16 cellular contexts compared by ENCODE assay signal in the genomic region with DNA sequence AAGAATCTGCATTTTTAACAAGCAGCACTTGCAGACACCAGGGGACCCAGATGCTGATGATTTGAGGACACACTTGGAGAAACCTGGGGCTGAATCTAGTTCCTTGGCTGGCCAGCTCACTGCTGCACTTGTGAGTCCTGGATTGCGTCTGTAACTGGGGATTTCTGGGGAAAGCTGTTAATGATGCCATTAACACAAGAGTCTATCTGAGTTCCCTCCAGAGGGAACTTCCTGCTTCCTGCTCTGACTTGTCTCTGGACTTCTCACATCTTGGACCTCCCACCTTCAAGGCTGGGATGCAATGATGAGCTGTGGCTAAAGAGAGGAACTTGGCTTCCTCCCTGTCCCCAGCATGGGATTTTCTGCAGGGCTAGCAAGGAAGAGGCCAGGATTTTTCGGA.
"Had no signal": no experiment of that assay in that cellular context is flagged by ENCODE, and none has a peak within 500 bp of the region (broad histone marks: within the 10 kb centered on the region; RNA-seq: fewer than 3 reads in every experiment).

No MANE protein-coding gene starts in this region.

- H3K4me3 ChIP-seq: heart right ventricle, left ventricle myocardium inferior, lower lobe of right lung, mucosa of descending colon, stomach, thoracic aorta, transverse colon had no signal

- H3K27me3 ChIP-seq: transverse colon had no signal

- H3K4me1 Mint-ChIP-seq: naive thymus-derived CD8-positive, alpha-beta T cell had no signal

- DNase-seq: cerebellar nuclear complex; dermis blood vessel endothelial cell; heart right ventricle; left cardiac atrium; left ventricle myocardium inferior; lower lobe of right lung; mucosa of descending colon; naive thymus-derived CD8-positive, alpha-beta T cell; posterior cingulate gyrus; small intestine; stimulated activated CD4-positive, alpha-beta T cell treated with anti-CD3 and anti-CD28 coated beads, Interleukin-12 subunit alpha, Interleukin-12 subunit beta, amount 100 ng/mL, for 4 hours; stimulated activated naive CD4-positive, alpha-beta T cell; stomach; substantia nigra; transverse colon had no signal

- H3K4me1 ChIP-seq: lower lobe of right lung, stomach, transverse colon had no signal

- H3K9me3 ChIP-seq: heart right ventricle, left ventricle myocardium inferior, lower lobe of right lung, mucosa of descending colon, stomach, thoracic aorta, transverse colon had no signal

- H3K36me3 Mint-ChIP-seq: naive thymus-derived CD8-positive, alpha-beta T cell had no signal

- H3K36me3 ChIP-seq: heart right ventricle, left ventricle myocardium inferior, lower lobe of right lung, stomach, thoracic aorta, transverse colon had no signal

- H3K4me3 Mint-ChIP-seq: naive thymus-derived CD8-positive, alpha-beta T cell had no signal

- H3K27ac ChIP-seq: heart right ventricle, left ventricle myocardium inferior, lower lobe of right lung, stomach, thoracic aorta, transverse colon had no signal

- H3K27ac Mint-ChIP-seq: naive thymus-derived CD8-positive, alpha-beta T cell had no signal
